15 cellular contexts compared by ENCODE assay signal in genomic region chr19:35320285-35320706, GRCh38. TPM values are rescaled to one million over a fixed set of nuclear protein-coding genes. Genes with fewer than 3 reads are reported as not detected.
DNase-seq lines count a peak whose midpoint lies in the region; FAIRE-seq and TF ChIP-seq lines count a peak whose summit lies in the region.
"Had no signal": no experiment of that assay in that cellular context is flagged by ENCODE, and none has a peak within 500 bp of the region (broad histone marks: within the 10 kb centered on the region; RNA-seq: fewer than 3 reads in every experiment).

No MANE protein-coding gene starts in this region.

- H3K27ac Mint-ChIP-seq in stimulated activated naive CD8-positive, alpha-beta T cell treated with anti-CD3 and anti-CD28 coated beads, Interleukin-15, Interleukin-2, amounts not matched to agents 100 ng/mL and 50 ng/mL, for 24 hours = peak overlapping the region; percentile 58

- H3K27ac ChIP-seq in dorsolateral prefrontal cortex (peak overlapping the region in 58 of 59 donors; percentile 7 to 98 (median 88)), mesenchymal stem cell (ENCODE audit: low read length, poor library complexity, severe bottlenecking) (no peak overlapping the region)
- H3K27ac ChIP-seq: colonic mucosa had no signal

- H2BK15ac ChIP-seq in mesenchymal stem cell (ENCODE audit: low read depth, poor library complexity, severe bottlenecking) = no peak overlapping the region

- H3K23ac ChIP-seq in mesenchymal stem cell (ENCODE audit: low read length in 2 of 2) = peak overlapping the region in 1 of 2 experiments; percentile 22

- no peak overlapping the region for H3K4me3 Mint-ChIP-seq in stimulated activated naive CD8-positive, alpha-beta T cell treated with anti-CD3 and anti-CD28 coated beads, Interleukin-15, Interleukin-2, amounts not matched to agents 100 ng/mL and 50 ng/mL, for 24 hours

- H3K27me3 Mint-ChIP-seq in stimulated activated naive CD8-positive, alpha-beta T cell treated with anti-CD3 and anti-CD28 coated beads, Interleukin-15, Interleukin-2, amounts not matched to agents 100 ng/mL and 50 ng/mL, for 24 hours = peaks cover 3% of the 10 kb centered on the region

- H3K27me3 ChIP-seq in dorsolateral prefrontal cortex (no peaks in the 10 kb centered on the region), mesenchymal stem cell (ENCODE audit: control insufficient read depth in 1 of 2, insufficient read depth in 1 of 2, low read length in 2 of 2) (no peaks in the 10 kb centered on the region)
- H3K27me3 ChIP-seq: BE2C, colonic mucosa had no signal

- peaks cover 19% of the 10 kb centered on the region for H3K4me1 Mint-ChIP-seq in stimulated activated naive CD8-positive, alpha-beta T cell treated with anti-CD3 and anti-CD28 coated beads, Interleukin-15, Interleukin-2, amounts not matched to agents 100 ng/mL and 50 ng/mL, for 24 hours (ENCODE audit: low read depth)

- intact Hi-C loops in dorsolateral prefrontal cortex (cut with DNase I) = no loop called here

- no peaks in the 10 kb centered on the region for H3K79me1 ChIP-seq in mesenchymal stem cell (replicated peaks; ENCODE audit: low read length, poor library complexity, severe bottlenecking)

- no peak overlapping the region for H3K9ac ChIP-seq in mesenchymal stem cell (ENCODE audit: low read length)

- no peaks in the 10 kb centered on the region for H3K36me3 Mint-ChIP-seq in stimulated activated naive CD8-positive, alpha-beta T cell treated with anti-CD3 and anti-CD28 coated beads, Interleukin-15, Interleukin-2, amounts not matched to agents 100 ng/mL and 50 ng/mL, for 24 hours (ENCODE audit: low read depth)

- DNase-seq in GM12892 (ENCODE audit: insufficient read length) (no peak), NCI-H2227 treated with DMSO at 0.1 percent for 48 hours (lab: John Stamatoyannopoulos, UW) (peak; percentile 35), dorsolateral prefrontal cortex (no peak), mesenchymal stem cell (no peak), epidermal melanocyte (ENCODE audit: insufficient read length, low spot score) (no peak), ecto neural progenitor cell (ENCODE audit: low spot score) (no peak)
- DNase-seq: activated gamma-delta T cell treated with Interleukin-2 at 50 U/mL for 16 hours, BE2C, colonic mucosa, NCI-H1105 treated with DMSO at 0.1 percent for 48 hours, NCI-H2171 treated with DMSO at 0.1 percent for 48 hours had no signal

- H2BK120ac ChIP-seq in mesenchymal stem cell (ENCODE audit: low read depth, low read length) = no peak overlapping the region

- no peak overlapping the region for H3K4me2 ChIP-seq in mesenchymal stem cell (ENCODE audit: low read length, poor library complexity, severe bottlenecking)

- H3K14ac ChIP-seq in mesenchymal stem cell (ENCODE audit: low read length in 2 of 2) = no peak overlapping the region

- no peak overlapping the region for H3K4ac ChIP-seq in mesenchymal stem cell (ENCODE audit: low read depth in 1 of 2, low read length in 2 of 2)

- H3K36me3 ChIP-seq in mesenchymal stem cell (ENCODE audit: control insufficient read depth in 1 of 2, insufficient read depth in 2 of 2, low read depth in 1 of 2, low read length in 2 of 2) = no peaks in the 10 kb centered on the region
- H3K36me3 ChIP-seq: BE2C, colonic mucosa had no signal

- H2AFZ ChIP-seq in mesenchymal stem cell (ENCODE audit: low read depth, low read length) = no peak overlapping the region

- H3K9me3 Mint-ChIP-seq in stimulated activated naive CD8-positive, alpha-beta T cell treated with anti-CD3 and anti-CD28 coated beads, Interleukin-15, Interleukin-2, amounts not matched to agents 100 ng/mL and 50 ng/mL, for 24 hours = no peaks in the 10 kb centered on the region

- H3K9me3 ChIP-seq in mesenchymal stem cell (ENCODE audit: control insufficient read depth, low read length) = peaks cover 5% of the 10 kb centered on the region
- H3K9me3 ChIP-seq: BE2C, colonic mucosa had no signal

- H2AK5ac ChIP-seq in mesenchymal stem cell (ENCODE audit: low read length, severe bottlenecking) = no peak overlapping the region

- H3K4me3 ChIP-seq in dorsolateral prefrontal cortex (peak overlapping the region in 1 of 59 donors; percentile 10), mesenchymal stem cell (ENCODE audit: insufficient read depth in 1 of 2, low read depth in 1 of 2, low read length in 2 of 2) (no peak overlapping the region)
- H3K4me3 ChIP-seq: colonic mucosa had no signal

- H4K91ac ChIP-seq in mesenchymal stem cell (ENCODE audit: low read length) = no peak overlapping the region

- 61% methylated on average over 6 of the region's 7 CpGs for WGBS in mesenchymal stem cell

- H2BK12ac ChIP-seq in mesenchymal stem cell (ENCODE audit: low read length in 2 of 2) = no peak overlapping the region

- FAIRE-seq in GM12892 (lab: Jason Lieb, UNC) = peak; percentile 72
- FAIRE-seq: astrocyte had no signal

- TF ChIP-seq CTCF in dorsolateral prefrontal cortex (IDR thresholded peaks at IDR 0.05 in 54 of 56, conservative IDR thresholded peaks at IDR 0.05 in 2 of 56; ENCODE audit: low read depth in 1 of 56, partially characterized antibody in 56 of 56) = no peak

- H3K4me1 ChIP-seq in mesenchymal stem cell (ENCODE audit: control insufficient read depth, insufficient read depth, low read depth, low read length) = peaks cover 5% of the 10 kb centered on the region
- H3K4me1 ChIP-seq: BE2C, colonic mucosa had no signal

- TF ChIP-seq POLR2A in GM12892 (IDR thresholded peaks at IDR 0.05; ENCODE audit: low read depth, low read length) = no peak

- no peak overlapping the region for H2BK5ac ChIP-seq in mesenchymal stem cell (ENCODE audit: low read depth, low read length, poor library complexity, severe bottlenecking)

- H3K18ac ChIP-seq in mesenchymal stem cell (ENCODE audit: low read depth in 1 of 2, low read length in 2 of 2) = no peak overlapping the region

- H4K8ac ChIP-seq in mesenchymal stem cell (ENCODE audit: low read length) = no peak overlapping the region

RNA-seq across cellular contexts. Expression of gene CD22, which starts 8.7 kb away (rescaled TPM):
- polyA plus RNA-seq in GM12892 (2012; ENCODE audit: missing spikeins) = 225 TPM
- total RNA-seq in dorsolateral prefrontal cortex = 100 to 1,000 TPM in 47 of 120 experiments, 10 to 100 TPM in 73; 17.2 to 416 (median 84.9) TPM
- polyA plus RNA-seq in mesenchymal stem cell (2013, experiment 1 of 2) = 0.21 TPM
- 0.10 TPM for polyA plus RNA-seq in mesenchymal stem cell (2013, experiment 2 of 2)
- total RNA-seq: astrocyte, renal cortical epithelial cell had no signal

RNA-seq across cellular contexts. Expression of gene FFAR1, which starts 27.4 kb away (rescaled TPM):
- polyA plus RNA-seq in GM12892 (2012; ENCODE audit: missing spikeins) = 1.3 TPM
- 1 to 10 TPM in 46 of 120 experiments, under 1 TPM in 60, not detected in 14; 0.19 to 4.1 (median 0.92) TPM for total RNA-seq in dorsolateral prefrontal cortex
- not detected for polyA plus RNA-seq in mesenchymal stem cell (2013, experiment 1 of 2)
- polyA plus RNA-seq in mesenchymal stem cell (2013, experiment 2 of 2) = not detected
- total RNA-seq: astrocyte, colonic mucosa, renal cortical epithelial cell had no signal

RNA-seq across cellular contexts. Expression of gene MAG, which starts 28.3 kb away (rescaled TPM):
- not detected for polyA plus RNA-seq in GM12892 (2012; ENCODE audit: missing spikeins)
- total RNA-seq in dorsolateral prefrontal cortex = 1,000 to 10,000 TPM in 1 of 120 experiments, 100 to 1,000 TPM in 101, 10 to 100 TPM in 18; 27.9 to 1,472 (median 249) TPM
- polyA plus RNA-seq in mesenchymal stem cell (2013, experiment 1 of 2) = not detected
- not detected for polyA plus RNA-seq in mesenchymal stem cell (2013, experiment 2 of 2)
- total RNA-seq: astrocyte, colonic mucosa, epithelial cell of proximal tubule, renal cortical epithelial cell had no signal

RNA-seq across cellular contexts. Expression of gene FFAR3, which starts 38.0 kb away (rescaled TPM):
- polyA plus RNA-seq in GM12892 (2012; ENCODE audit: missing spikeins) = not detected
- 1 to 10 TPM in 3 of 120 experiments, under 1 TPM in 45, not detected in 72; 0.20 to 1.5 (median 0.42) TPM for total RNA-seq in dorsolateral prefrontal cortex
- 0.23 TPM for polyA plus RNA-seq in mesenchymal stem cell (2013, experiment 1 of 2)
- 0.12 TPM for polyA plus RNA-seq in mesenchymal stem cell (2013, experiment 2 of 2)
- total RNA-seq: astrocyte, epithelial cell of proximal tubule, renal cortical epithelial cell had no signal

RNA-seq across cellular contexts. Expression of gene HAMP, which starts 38.0 kb away (rescaled TPM):
- polyA plus RNA-seq in GM12892 (2012; ENCODE audit: missing spikeins) = not detected
- total RNA-seq in dorsolateral prefrontal cortex = 10 to 100 TPM in 42 of 120 experiments, 1 to 10 TPM in 68, under 1 TPM in 3, not detected in 7; 0.82 to 44.5 (median 6.7) TPM
- not detected for polyA plus RNA-seq in mesenchymal stem cell (2013, experiment 1 of 2)
- not detected for polyA plus RNA-seq in mesenchymal stem cell (2013, experiment 2 of 2)
- total RNA-seq: colonic mucosa, epithelial cell of proximal tubule had no signal
